In genomic region chr2:8515390-8515761, GRCh38 we compare ENCODE assay signal across 9 cellular contexts.
DNase-seq lines count a peak whose midpoint lies in the region; ATAC-seq and TF ChIP-seq lines count a peak whose summit lies in the region.
"Had no signal": no experiment of that assay in that cellular context is flagged by ENCODE, and none has a peak within 500 bp of the region (broad histone marks: within the 10 kb centered on the region; RNA-seq: fewer than 3 reads in every experiment).

No MANE protein-coding gene starts in this region.

- H3K4me1 Mint-ChIP-seq in activated CD4-positive, alpha-beta T cell treated with anti-CD3 and anti-CD28 coated beads for 36 hours: peaks cover 66% of the 10 kb centered on the region

- no peak for TF ChIP-seq CTCF in heart left ventricle (IDR thresholded peaks at IDR 0.05)
- no peak for TF ChIP-seq CTCF in tibial nerve (IDR thresholded peaks at IDR 0.05)

- peak overlapping the region; percentile 93 for H3K27ac Mint-ChIP-seq in activated CD4-positive, alpha-beta T cell treated with anti-CD3 and anti-CD28 coated beads for 36 hours

- H3K9me3 ChIP-seq in BLaER1 treated with 17β-estradiol and CSF1 and Interleukin-3, amounts not matched to agents 10 nM and 100 nM (replicated peaks in 1 of 11): peaks cover 1 to 31% (median 17%) of the 10 kb centered on the region in 11 experiments
- H3K9me3 ChIP-seq in heart left ventricle: peaks cover 0 to 3% (median 0%) of the 10 kb centered on the region in 12 donors
- H3K9me3 ChIP-seq in tibial nerve: peaks cover 0 to 20% (median 0%) of the 10 kb centered on the region in 4 donors

- H3K36me3 Mint-ChIP-seq in activated CD4-positive, alpha-beta T cell treated with anti-CD3 and anti-CD28 coated beads for 36 hours (ENCODE audit: low read depth): peaks cover 17% of the 10 kb centered on the region

- H3K27ac ChIP-seq in BLaER1 treated with 17β-estradiol and CSF1 and Interleukin-3, amounts not matched to agents 10 nM and 100 nM: peak overlapping the region; percentile 40 to 84 (median 69); a peak in 20 of 22 replicates
- H3K27ac ChIP-seq in heart left ventricle (peak overlapping the region in 10 of 12 donors; percentile 31 to 75 (median 52)), tibial nerve (no peak overlapping the region)
- H3K27ac ChIP-seq: breast epithelium had no signal

- H3K4me3 ChIP-seq in BLaER1 treated with 17β-estradiol and CSF1 and Interleukin-3, amounts not matched to agents 10 nM and 100 nM: peak overlapping the region in 4 of 10 experiments; percentile 6 to 49 (median 18); a peak in 3 of 20 replicates
- H3K4me3 ChIP-seq in heart left ventricle (no peak overlapping the region), tibial nerve (no peak overlapping the region)
- H3K4me3 ChIP-seq: breast epithelium had no signal

- peaks cover 12% of the 10 kb centered on the region for H3K9me3 Mint-ChIP-seq in activated CD4-positive, alpha-beta T cell treated with anti-CD3 and anti-CD28 coated beads for 36 hours (ENCODE audit: low read depth)

- peak in 1 of 2 donors; percentile 9 for TF ChIP-seq EP300 in tibial nerve (IDR thresholded peaks at IDR 0.05)

- peak overlapping the region in 9 of 11 experiments; percentile 43 to 74 (median 68); a peak in 18 of 22 replicates for H3K9ac ChIP-seq in BLaER1 treated with 17β-estradiol and CSF1 and Interleukin-3, amounts not matched to agents 10 nM and 100 nM

- DNase-seq in activated CD4-positive, alpha-beta T cell treated with anti-CD3 and anti-CD28 coated beads for 36 hours: peak; percentile 78
- DNase-seq in heart left ventricle: peak in 4 of 5 donors; percentile 45 to 72 (median 61)
- DNase-seq in stimulated activated CD8-positive, alpha-beta memory T cell treated with anti-CD3 and anti-CD28 coated beads, Interleukin-4, amount 100 ng/mL, for 24 hours (ENCODE audit: low read depth): peak; percentile 42
- DNase-seq in dermis blood vessel endothelial cell: no peak
- no peak for DNase-seq in tibial nerve (ENCODE audit: low spot score in 2 of 2)

- peaks cover 74 to 98% (median 86%) of the 10 kb centered on the region in 10 experiments for H3K4me1 ChIP-seq in BLaER1 treated with 17β-estradiol and CSF1 and Interleukin-3, amounts not matched to agents 10 nM and 100 nM
- H3K4me1 ChIP-seq in heart left ventricle: peaks cover 0 to 65% (median 13%) of the 10 kb centered on the region in 12 donors
- H3K4me1 ChIP-seq in tibial nerve: peaks cover 0 to 4% (median 0%) of the 10 kb centered on the region in 4 donors
- H3K4me1 ChIP-seq: breast epithelium had no signal

- WGBS in heart left ventricle, 4 donors: 11 to 21% (median 17%) methylated on average over 7 of the region's 7 CpGs
- WGBS in tibial nerve, 2 donors: 43 to 47% methylated on average over 7 of the region's 7 CpGs

- ATAC-seq in GM19372 (IDR thresholded peaks at IDR 0.05; ENCODE audit: low read depth, unreplicated experiment) (peak; percentile 53), HG03457 (IDR thresholded peaks at IDR 0.05; ENCODE audit: unreplicated experiment) (peak; percentile 45), heart left ventricle (peak; percentile 73 to 85 (median 78))
- ATAC-seq in activated CD4-positive, alpha-beta T cell treated with anti-CD3 and anti-CD28 coated beads for 36 hours: peak; percentile 86

- no peaks in the 10 kb centered on the region for H3K27me3 Mint-ChIP-seq in activated CD4-positive, alpha-beta T cell treated with anti-CD3 and anti-CD28 coated beads for 36 hours

- no peaks in the 10 kb centered on the region for H3K27me3 ChIP-seq in BLaER1 treated with 17β-estradiol and CSF1 and Interleukin-3, amounts not matched to agents 10 nM and 100 nM
- no peaks in the 10 kb centered on the region for H3K27me3 ChIP-seq in heart left ventricle
- no peaks in the 10 kb centered on the region for H3K27me3 ChIP-seq in tibial nerve
- H3K27me3 ChIP-seq: breast epithelium had no signal

- peak overlapping the region; percentile 46 for H3K4me3 Mint-ChIP-seq in activated CD4-positive, alpha-beta T cell treated with anti-CD3 and anti-CD28 coated beads for 36 hours

- H3K4me2 ChIP-seq in BLaER1 treated with 17β-estradiol and CSF1 and Interleukin-3, amounts not matched to agents 10 nM and 100 nM: peak overlapping the region; percentile 63 to 93 (median 83)

- POLR2A ChIA-PET in activated CD4-positive, alpha-beta T cell treated with anti-CD3 and anti-CD28 coated beads for 36 hours (lab: Charles Lee): interaction anchor here (0.9 to 3.8 kb wide), 10 partner anchors 26 to 169 kb away, joined by 3 to 41 read pairs (median 6); partner anchors contain the start of gene ID2

- no peaks in the 10 kb centered on the region for H4K20me1 ChIP-seq in BLaER1 treated with 17β-estradiol and CSF1 and Interleukin-3, amounts not matched to agents 10 nM and 100 nM

- CTCF ChIA-PET in activated CD4-positive, alpha-beta T cell treated with anti-CD3 and anti-CD28 coated beads for 36 hours (lab: Charles Lee): interaction anchor here (0.6 to 1.8 kb wide), 10 partner anchors 21 to 227 kb away, joined by 3 to 11 read pairs (median 3); partner anchors contain the start of gene ID2

- intact Hi-C loops in activated CD4-positive, alpha-beta T cell treated with anti-CD3 and anti-CD28 coated beads for 36 hours (cut with DNase I, micrococcal nuclease): loop anchor here (1.0 to 2.0 kb wide), 10 partner anchors 27 to 690 kb away; no protein-coding TSS in a partner anchor
- intact Hi-C loops in heart left ventricle (cut with DNase I): loop anchor here in 2 of 10 donors (5.0 to 10.0 kb wide), 3 partner anchors 131 to 169 kb away; partner anchors contain the start of gene ID2 (in 1 of the 2)

- no peaks in the 10 kb centered on the region for H3K36me3 ChIP-seq in BLaER1 treated with 17β-estradiol and CSF1 and Interleukin-3, amounts not matched to agents 10 nM and 100 nM
- H3K36me3 ChIP-seq in heart left ventricle (no peaks in the 10 kb centered on the region), tibial nerve (no peaks in the 10 kb centered on the region)
- H3K36me3 ChIP-seq: breast epithelium had no signal

- no peak for TF ChIP-seq POLR2A in heart left ventricle (IDR thresholded peaks at IDR 0.05)
- no peak for TF ChIP-seq POLR2A in tibial nerve (IDR thresholded peaks at IDR 0.05)

Comparison
In these comparisons a context has a peak if more than half of its experiments do, and no peak if none do; other contexts are left out.
1. H3K27ac ChIP-seq: peak in BLaER1 treated with 17β-estradiol and CSF1 and Interleukin-3, amounts not matched to agents 10 nM and 100 nM (11 of 11) and heart left ventricle (10 of 12); none in tibial nerve (0 of 4).
2. DNase-seq: peak in activated CD4-positive, alpha-beta T cell treated with anti-CD3 and anti-CD28 coated beads for 36 hours (single experiment), heart left ventricle (4 of 5) and stimulated activated CD8-positive, alpha-beta memory T cell treated with anti-CD3 and anti-CD28 coated beads, Interleukin-4, amount 100 ng/mL, for 24 hours (single experiment); none in dermis blood vessel endothelial cell (single experiment) and tibial nerve (0 of 2).
3. Peak in every context shown above with its lines, with median percentiles within 50 percentile points of each other: ATAC-seq.